8 cellular contexts compared by ENCODE assay signal in the genomic region with DNA sequence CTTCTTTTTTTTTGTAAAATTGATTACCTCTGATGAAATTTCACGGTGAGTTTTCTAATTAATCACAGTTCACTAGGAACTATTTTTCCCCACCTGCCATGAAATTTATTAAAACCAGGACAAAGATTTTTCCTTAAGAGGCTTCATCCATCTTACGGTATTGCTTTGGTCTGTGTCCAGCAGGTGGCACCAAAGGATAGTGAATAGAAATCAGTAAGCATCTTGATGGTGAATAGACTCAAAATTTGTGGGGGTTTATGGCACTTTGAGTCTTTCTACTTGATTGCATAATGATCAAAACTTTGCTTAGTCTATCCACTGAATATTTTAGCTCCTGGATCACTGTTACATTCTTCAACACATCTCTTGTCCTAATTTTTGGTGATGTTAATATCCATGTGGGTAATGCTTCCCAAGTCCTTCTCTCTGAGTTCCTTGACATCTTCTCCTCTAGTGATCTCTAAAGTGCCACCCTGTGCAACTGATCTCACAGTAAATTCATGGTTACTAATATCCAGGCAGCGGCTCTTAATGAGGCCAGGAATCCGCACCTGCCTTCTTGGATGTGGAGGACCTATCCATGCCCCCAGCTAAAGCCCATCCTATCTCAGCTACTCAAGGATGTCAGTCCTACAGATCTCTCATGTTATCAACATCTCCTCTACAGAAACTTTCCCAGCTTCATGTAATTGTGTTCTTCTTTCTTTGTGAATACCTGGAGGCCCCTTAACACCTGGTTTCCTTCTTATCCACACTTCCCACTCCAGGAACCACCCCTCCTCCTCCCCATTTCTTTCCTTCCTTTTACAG. TPM values are rescaled to one million over a fixed set of nuclear protein-coding genes. Genes with fewer than 3 reads are reported as not detected.
DNase-seq lines count a peak whose midpoint lies in the region; ATAC-seq and TF ChIP-seq lines count a peak whose summit lies in the region.

No MANE protein-coding gene starts in this region.

- H3K36me3 Mint-ChIP-seq in glutamatergic neuron (ENCODE audit: unreplicated experiment), result no peaks in the 10 kb centered on the region

- no peaks in the 10 kb centered on the region for H3K4me1 Mint-ChIP-seq in glutamatergic neuron (ENCODE audit: low read depth, unreplicated experiment)

- DNase-seq in NCI-H510A treated with DMSO at 0.1 percent for 48 hours (lab: John Stamatoyannopoulos, UW) (peak; percentile 43), NCI-H510A (lab: John Stamatoyannopoulos, UW) (no peak), NAMALWA (ENCODE audit: low spot score) (peak; percentile 82), glutamatergic neuron (peak; percentile 70), pulmonary artery endothelial cell (ENCODE audit: low read depth, low spot score) (peak; percentile 57)
- DNase-seq in activated naive CD4-positive, alpha-beta T cell treated with anti-CD3 and anti-CD28 coated beads, Interleukin-2, amount 50 U/mL, for 16 hours, result peak; percentile 44

- no peaks in the 10 kb centered on the region for H3K27me3 Mint-ChIP-seq in glutamatergic neuron (ENCODE audit: unreplicated experiment)

- ATAC-seq in SK-N-SH treated with all-trans-retinoic acid at 6 μM for 48 hours, result peak; percentile 91
- no peak for ATAC-seq in HG03095 (IDR thresholded peaks at IDR 0.05; ENCODE audit: unreplicated experiment)

- no peak overlapping the region for H3K27ac Mint-ChIP-seq in glutamatergic neuron (ENCODE audit: unreplicated experiment)

- TF ChIP-seq CTCF in glutamatergic neuron (IDR thresholded peaks at IDR 0.05; ENCODE audit: partially characterized antibody, unreplicated experiment), result peak; percentile 88

- no peak overlapping the region for H3K4me3 Mint-ChIP-seq in glutamatergic neuron (ENCODE audit: unreplicated experiment)

- no peaks in the 10 kb centered on the region for H3K9me3 Mint-ChIP-seq in glutamatergic neuron (ENCODE audit: unreplicated experiment)

TF ChIP-seq in SK-N-SH treated with all-trans-retinoic acid at 6 μM for 48 hours, 23 proteins besides CTCF, POLR2A, EP300 and RAD21:
- no peak for TF ChIP-seq ZFP30 (CRISPR knock-in tag; IDR thresholded peaks at IDR 0.05)
- TF ChIP-seq RARB (CRISPR knock-in tag; IDR thresholded peaks at IDR 0.05), result no peak
- TF ChIP-seq OSR1 (CRISPR knock-in tag; IDR thresholded peaks at IDR 0.05), result no peak
- TF ChIP-seq, protein P1, sequence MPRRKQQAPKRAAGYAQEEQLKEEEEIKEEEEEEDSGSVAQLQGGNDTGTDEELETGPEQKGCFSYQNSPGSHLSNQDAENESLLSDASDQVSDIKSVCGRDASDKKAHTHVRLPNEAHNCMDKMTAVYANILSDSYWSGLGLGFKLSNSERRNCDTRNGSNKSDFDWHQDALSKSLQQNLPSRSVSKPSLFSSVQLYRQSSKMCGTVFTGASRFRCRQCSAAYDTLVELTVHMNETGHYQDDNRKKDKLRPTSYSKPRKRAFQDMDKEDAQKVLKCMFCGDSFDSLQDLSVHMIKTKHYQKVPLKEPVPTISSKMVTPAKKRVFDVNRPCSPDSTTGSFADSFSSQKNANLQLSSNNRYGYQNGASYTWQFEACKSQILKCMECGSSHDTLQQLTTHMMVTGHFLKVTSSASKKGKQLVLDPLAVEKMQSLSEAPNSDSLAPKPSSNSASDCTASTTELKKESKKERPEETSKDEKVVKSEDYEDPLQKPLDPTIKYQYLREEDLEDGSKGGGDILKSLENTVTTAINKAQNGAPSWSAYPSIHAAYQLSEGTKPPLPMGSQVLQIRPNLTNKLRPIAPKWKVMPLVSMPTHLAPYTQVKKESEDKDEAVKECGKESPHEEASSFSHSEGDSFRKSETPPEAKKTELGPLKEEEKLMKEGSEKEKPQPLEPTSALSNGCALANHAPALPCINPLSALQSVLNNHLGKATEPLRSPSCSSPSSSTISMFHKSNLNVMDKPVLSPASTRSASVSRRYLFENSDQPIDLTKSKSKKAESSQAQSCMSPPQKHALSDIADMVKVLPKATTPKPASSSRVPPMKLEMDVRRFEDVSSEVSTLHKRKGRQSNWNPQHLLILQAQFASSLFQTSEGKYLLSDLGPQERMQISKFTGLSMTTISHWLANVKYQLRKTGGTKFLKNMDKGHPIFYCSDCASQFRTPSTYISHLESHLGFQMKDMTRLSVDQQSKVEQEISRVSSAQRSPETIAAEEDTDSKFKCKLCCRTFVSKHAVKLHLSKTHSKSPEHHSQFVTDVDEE (CRISPR knock-in tag; IDR thresholded peaks at IDR 0.05), result no peak
- no peak for TF ChIP-seq GLIS3 (CRISPR knock-in tag; IDR thresholded peaks at IDR 0.05)
- no peak for TF ChIP-seq CSDC2 (CRISPR knock-in tag; IDR thresholded peaks at IDR 0.05)
- no peak for TF ChIP-seq PPARA (CRISPR knock-in tag; IDR thresholded peaks at IDR 0.05; ENCODE audit: borderline replicate concordance)
- no peak for TF ChIP-seq ARNTL (CRISPR knock-in tag; IDR thresholded peaks at IDR 0.05; ENCODE audit: borderline replicate concordance, low read depth)
- TF ChIP-seq POU6F1 (CRISPR knock-in tag; IDR thresholded peaks at IDR 0.05; ENCODE audit: borderline replicate concordance, low read depth), result no peak
- no peak for TF ChIP-seq TCF4 (CRISPR knock-in tag; IDR thresholded peaks at IDR 0.05; ENCODE audit: borderline replicate concordance)
- no peak for TF ChIP-seq SNAI2 (CRISPR knock-in tag; IDR thresholded peaks at IDR 0.05)
- no peak for TF ChIP-seq CSRNP3 (CRISPR knock-in tag; IDR thresholded peaks at IDR 0.05)
- TF ChIP-seq ZFP3 (CRISPR knock-in tag; IDR thresholded peaks at IDR 0.05), result no peak

RNA-seq across cellular contexts. Expression of gene STMND1, which starts 54.5 kb away (rescaled TPM):
- total RNA-seq in glutamatergic neuron (ENCODE audit: unreplicated experiment) (not detected), pulmonary artery endothelial cell (not detected in 2 replicates)
